In genomic region chr17:4230142-4230541, GRCh38 we compare ENCODE assay signal across 1 cellular context.
TF ChIP-seq lines count a peak whose summit lies in the region.

No MANE protein-coding gene starts in this region.

TF ChIP-seq in liver, 16 proteins besides CTCF, POLR2A, EP300 and RAD21 (continued from another document):
- TF ChIP-seq REST (IDR thresholded peaks at IDR 0.05) (peak; percentile 66), TAF1 (conservative IDR thresholded peaks at IDR 0.05) (no peak), JUND (IDR thresholded peaks at IDR 0.05) (peak; percentile 95 to 97), FOXA2 (IDR thresholded peaks at IDR 0.05) (no peak), EGR1 (IDR thresholded peaks at IDR 0.05; ENCODE audit: low read depth in 2 of 2) (no peak), FOXA1 (IDR thresholded peaks at IDR 0.05) (no peak), SP1 (IDR thresholded peaks at IDR 0.05) (peak; percentile 59), NR2F2 (IDR thresholded peaks at IDR 0.05) (peak; percentile 86), GABPA (IDR thresholded peaks at IDR 0.05 in 1 of 2, conservative IDR thresholded peaks at IDR 0.05 in 1 of 2) (no peak), ZBTB33 (IDR thresholded peaks at IDR 0.05) (no peak)
- TF ChIP-seq, protein P1, sequence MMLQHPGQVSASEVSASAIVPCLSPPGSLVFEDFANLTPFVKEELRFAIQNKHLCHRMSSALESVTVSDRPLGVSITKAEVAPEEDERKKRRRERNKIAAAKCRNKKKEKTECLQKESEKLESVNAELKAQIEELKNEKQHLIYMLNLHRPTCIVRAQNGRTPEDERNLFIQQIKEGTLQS (IDR thresholded peaks at IDR 0.05) = peak; percentile 70
